In the genomic region with DNA sequence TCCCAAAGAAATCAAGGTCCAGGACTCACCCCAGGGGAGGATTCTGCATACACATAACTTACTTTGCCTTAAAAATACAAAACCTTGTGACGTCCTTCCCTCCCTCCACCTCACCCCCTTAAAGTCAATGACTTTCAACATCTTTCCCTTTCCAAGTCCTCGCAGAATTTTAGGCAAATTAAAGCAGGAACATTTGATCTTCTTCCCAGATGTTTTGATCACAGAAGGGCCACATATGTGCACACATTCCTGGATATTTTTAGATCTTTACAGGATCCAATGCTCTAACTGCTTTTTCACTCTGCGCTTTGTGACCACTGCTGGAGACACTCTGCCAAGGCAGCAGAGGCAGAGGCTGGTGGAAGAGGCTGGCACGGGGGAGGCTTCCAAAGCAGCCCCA, we compare ENCODE assay signal across 23 cellular contexts.
DNase-seq lines count a peak whose midpoint lies in the region; ATAC-seq and TF ChIP-seq lines count a peak whose summit lies in the region.
"Had no signal": no experiment of that assay in that cellular context is flagged by ENCODE, and none has a peak within 500 bp of the region (broad histone marks: within the 10 kb centered on the region; RNA-seq: fewer than 3 reads in every experiment).

No MANE protein-coding gene starts in this region.

- no peak overlapping the region for H2BK15ac ChIP-seq in mesenchymal stem cell (ENCODE audit: low read depth, poor library complexity, severe bottlenecking)

- peak overlapping the region in 1 of 2 experiments; percentile 51 for H2BK12ac ChIP-seq in mesenchymal stem cell (ENCODE audit: low read length in 2 of 2)

- intact Hi-C loops in esophagus squamous epithelium (cut with DNase I), result no loop called here
- intact Hi-C loops in tibial artery (cut with DNase I; ENCODE audit: low total_unique reads), result no loop called here
- intact Hi-C loops in activated CD4-positive, alpha-beta memory T cell treated with anti-CD3 and anti-CD28 coated beads for 36 hours (cut with micrococcal nuclease), result no loop called here
- intact Hi-C loops in adrenal gland (cut with DNase I), result no loop called here

- H3K27ac Mint-ChIP-seq in activated CD4-positive, alpha-beta memory T cell treated with anti-CD3 and anti-CD28 coated beads for 36 hours, result no peak overlapping the region
- H3K27ac Mint-ChIP-seq: activated naive CD4-positive, alpha-beta T cell treated with anti-CD3 and anti-CD28 coated beads, Interleukin-2, amount 50 U/mL, for 24 hours; effector memory CD8-positive, alpha-beta T cell; IgD-negative memory B cell; stimulated activated effector memory CD8-positive, alpha-beta T cell treated with anti-CD3 and anti-CD28 coated beads, Interleukin-12 subunit alpha, Interleukin-12 subunit beta, amount 100 ng/mL, for 72 hours had no signal

- H2BK120ac ChIP-seq in mesenchymal stem cell (ENCODE audit: low read depth, low read length), result peak overlapping the region; percentile 11

- no peaks in the 10 kb centered on the region for H3K9me3 Mint-ChIP-seq in activated CD4-positive, alpha-beta memory T cell treated with anti-CD3 and anti-CD28 coated beads for 36 hours
- H3K9me3 Mint-ChIP-seq: activated naive CD4-positive, alpha-beta T cell treated with anti-CD3 and anti-CD28 coated beads, Interleukin-2, amount 50 U/mL, for 24 hours; effector memory CD8-positive, alpha-beta T cell; stimulated activated effector memory CD8-positive, alpha-beta T cell treated with anti-CD3 and anti-CD28 coated beads, Interleukin-12 subunit alpha, Interleukin-12 subunit beta, amount 100 ng/mL, for 72 hours had no signal

- H3K9ac ChIP-seq in mesenchymal stem cell (ENCODE audit: low read length), result peak overlapping the region; percentile 82

- no peak overlapping the region for H3K4me3 Mint-ChIP-seq in activated CD4-positive, alpha-beta memory T cell treated with anti-CD3 and anti-CD28 coated beads for 36 hours
- H3K4me3 Mint-ChIP-seq: activated naive CD4-positive, alpha-beta T cell treated with anti-CD3 and anti-CD28 coated beads, Interleukin-2, amount 50 U/mL, for 24 hours; effector memory CD8-positive, alpha-beta T cell; IgD-negative memory B cell; stimulated activated effector memory CD8-positive, alpha-beta T cell treated with anti-CD3 and anti-CD28 coated beads, Interleukin-12 subunit alpha, Interleukin-12 subunit beta, amount 100 ng/mL, for 72 hours had no signal

- no peaks in the 10 kb centered on the region for H3K9me3 ChIP-seq in esophagus squamous epithelium
- H3K9me3 ChIP-seq in mesenchymal stem cell (ENCODE audit: control insufficient read depth, low read length), result no peaks in the 10 kb centered on the region
- no peaks in the 10 kb centered on the region for H3K9me3 ChIP-seq in tibial artery
- no peaks in the 10 kb centered on the region for H3K9me3 ChIP-seq in adrenal gland (replicated peaks in 1 of 3)
- H3K9me3 ChIP-seq: BE2C, tibial nerve had no signal

- H3K27ac ChIP-seq in esophagus squamous epithelium (peak overlapping the region; percentile 7 to 82 (median 58)), mesenchymal stem cell (ENCODE audit: low read length, poor library complexity, severe bottlenecking) (no peak overlapping the region), tibial artery (peak overlapping the region; percentile 42 to 53), adrenal gland (no peak overlapping the region)
- H3K27ac ChIP-seq: foreskin keratinocyte had no signal

- peak overlapping the region; percentile 62 to 77 for H3K18ac ChIP-seq in mesenchymal stem cell (ENCODE audit: low read depth in 1 of 2, low read length in 2 of 2)

- H3K4me1 ChIP-seq in esophagus squamous epithelium, result peaks cover 7 to 16% (median 9%) of the 10 kb centered on the region in 3 donors
- no peaks in the 10 kb centered on the region for H3K4me1 ChIP-seq in mesenchymal stem cell (ENCODE audit: control insufficient read depth, insufficient read depth, low read depth, low read length)
- H3K4me1 ChIP-seq in tibial artery, result peaks cover 0 to 20% (median 12%) of the 10 kb centered on the region in 4 donors
- no peaks in the 10 kb centered on the region for H3K4me1 ChIP-seq in adrenal gland (replicated peaks in 1 of 2)
- H3K4me1 ChIP-seq: foreskin keratinocyte had no signal

- CTCF ChIA-PET in activated CD4-positive, alpha-beta memory T cell treated with anti-CD3 and anti-CD28 coated beads for 36 hours (lab: Charles Lee), result no interaction called here

- DNase-seq in EL (peak; percentile 18), esophagus squamous epithelium (lab: John Stamatoyannopoulos, UW) (no peak), mesenchymal stem cell (no peak), tibial artery (no peak), adrenal gland (no peak)
- DNase-seq in activated CD4-positive, alpha-beta memory T cell treated with anti-CD3 and anti-CD28 coated beads for 36 hours, result no peak
- DNase-seq: activated CD4-positive, alpha-beta T cell treated with anti-CD3 and anti-CD28 coated beads for 1 hour; BE2C; effector memory CD8-positive, alpha-beta T cell; hypothalamus; NCI-H1436; NCI-H2171; NCI-H69; nucleus accumbens; SW 1271 had no signal

- peaks cover 4% of the 10 kb centered on the region for H3K27me3 Mint-ChIP-seq in activated CD4-positive, alpha-beta memory T cell treated with anti-CD3 and anti-CD28 coated beads for 36 hours
- H3K27me3 Mint-ChIP-seq: IgD-negative memory B cell had no signal

- H3K14ac ChIP-seq in mesenchymal stem cell (ENCODE audit: low read length in 2 of 2), result no peak overlapping the region

- no peak overlapping the region for H3K4me2 ChIP-seq in mesenchymal stem cell (ENCODE audit: low read length, poor library complexity, severe bottlenecking)

- peak overlapping the region; percentile 27 for H4K8ac ChIP-seq in mesenchymal stem cell (ENCODE audit: low read length)

- no peaks in the 10 kb centered on the region for H3K79me1 ChIP-seq in mesenchymal stem cell (replicated peaks; ENCODE audit: low read length, poor library complexity, severe bottlenecking)

- 68 to 71% methylated on average over 4 of the region's 4 CpGs for WGBS in esophagus squamous epithelium, 2 donors
- WGBS in mesenchymal stem cell, result 90% methylated on average over 4 of the region's 4 CpGs
- 71 to 82% (median 81%) methylated on average over 3 to 4 of the region's 4 CpGs for WGBS in adrenal gland, 4 donors

- no peak overlapping the region for H2AK5ac ChIP-seq in mesenchymal stem cell (ENCODE audit: low read length, severe bottlenecking)

- H2AFZ ChIP-seq in mesenchymal stem cell (ENCODE audit: low read depth, low read length), result no peak overlapping the region

- H3K27me3 ChIP-seq in esophagus squamous epithelium (no peaks in the 10 kb centered on the region), mesenchymal stem cell (ENCODE audit: control insufficient read depth in 1 of 2, insufficient read depth in 1 of 2, low read length in 2 of 2) (no peaks in the 10 kb centered on the region), tibial artery (no peaks in the 10 kb centered on the region), adrenal gland (no peaks in the 10 kb centered on the region)
- H3K27me3 ChIP-seq: BE2C, foreskin keratinocyte, tibial nerve had no signal

- POLR2A ChIA-PET in activated CD4-positive, alpha-beta memory T cell treated with anti-CD3 and anti-CD28 coated beads for 36 hours (lab: Charles Lee), result no interaction called here

- H3K36me3 Mint-ChIP-seq in activated CD4-positive, alpha-beta memory T cell treated with anti-CD3 and anti-CD28 coated beads for 36 hours, result no peaks in the 10 kb centered on the region
- H3K36me3 Mint-ChIP-seq: activated naive CD4-positive, alpha-beta T cell treated with anti-CD3 and anti-CD28 coated beads, Interleukin-2, amount 50 U/mL, for 24 hours; stimulated activated effector memory CD8-positive, alpha-beta T cell treated with anti-CD3 and anti-CD28 coated beads, Interleukin-12 subunit alpha, Interleukin-12 subunit beta, amount 100 ng/mL, for 72 hours had no signal

- H2BK5ac ChIP-seq in mesenchymal stem cell (ENCODE audit: low read depth, low read length, poor library complexity, severe bottlenecking), result no peak overlapping the region

- no peak overlapping the region for H3K23ac ChIP-seq in mesenchymal stem cell (ENCODE audit: low read length in 2 of 2)

- peak overlapping the region; percentile 14 for H4K91ac ChIP-seq in mesenchymal stem cell (ENCODE audit: low read length)

- no peaks in the 10 kb centered on the region for H3K4me1 Mint-ChIP-seq in activated CD4-positive, alpha-beta memory T cell treated with anti-CD3 and anti-CD28 coated beads for 36 hours (ENCODE audit: low read depth)
- H3K4me1 Mint-ChIP-seq: activated naive CD4-positive, alpha-beta T cell treated with anti-CD3 and anti-CD28 coated beads, Interleukin-2, amount 50 U/mL, for 24 hours; IgD-negative memory B cell; stimulated activated effector memory CD8-positive, alpha-beta T cell treated with anti-CD3 and anti-CD28 coated beads, Interleukin-12 subunit alpha, Interleukin-12 subunit beta, amount 100 ng/mL, for 72 hours had no signal

- TF ChIP-seq CTCF in esophagus squamous epithelium (IDR thresholded peaks at IDR 0.05) (no peak), tibial artery (IDR thresholded peaks at IDR 0.05) (no peak), adrenal gland (IDR thresholded peaks at IDR 0.05) (no peak)

- no peak overlapping the region for H3K4me3 ChIP-seq in esophagus squamous epithelium
- H3K4me3 ChIP-seq in mesenchymal stem cell (ENCODE audit: insufficient read depth in 1 of 2, low read depth in 1 of 2, low read length in 2 of 2), result no peak overlapping the region
- H3K4me3 ChIP-seq in tibial artery, result no peak overlapping the region
- no peak overlapping the region for H3K4me3 ChIP-seq in adrenal gland
- H3K4me3 ChIP-seq: tibial nerve had no signal

- peak overlapping the region in 1 of 2 experiments; percentile 32 for H3K4ac ChIP-seq in mesenchymal stem cell (ENCODE audit: low read depth in 1 of 2, low read length in 2 of 2)

- TF ChIP-seq POLR2A in esophagus squamous epithelium (IDR thresholded peaks at IDR 0.05) (no peak), adrenal gland (IDR thresholded peaks at IDR 0.05) (no peak)

- ATAC-seq in HG03342 (IDR thresholded peaks at IDR 0.05; ENCODE audit: unreplicated experiment) (no peak), GM21825 (IDR thresholded peaks at IDR 0.05; ENCODE audit: unreplicated experiment) (no peak)
- ATAC-seq: effector memory CD8-positive, alpha-beta T cell; foreskin keratinocyte; Right ventricle myocardium inferior; stimulated activated effector memory CD8-positive, alpha-beta T cell treated with anti-CD3 and anti-CD28 coated beads, Interleukin-12 subunit alpha, Interleukin-12 subunit beta, amount 100 ng/mL, for 72 hours had no signal

- H3K36me3 ChIP-seq in esophagus squamous epithelium (no peaks in the 10 kb centered on the region), mesenchymal stem cell (ENCODE audit: control insufficient read depth in 1 of 2, insufficient read depth in 2 of 2, low read depth in 1 of 2, low read length in 2 of 2) (no peaks in the 10 kb centered on the region), tibial artery (no peaks in the 10 kb centered on the region), adrenal gland (replicated peaks in 1 of 2) (no peaks in the 10 kb centered on the region)
- H3K36me3 ChIP-seq: BE2C, tibial nerve had no signal

Comparison
In these comparisons a context has a peak if more than half of its experiments do, and no peak if none do; other contexts are left out.
1. H3K27ac ChIP-seq: peak in esophagus squamous epithelium (4 of 4) and tibial artery (2 of 2); none in mesenchymal stem cell (single experiment) and adrenal gland (0 of 5).